In the genomic region with DNA sequence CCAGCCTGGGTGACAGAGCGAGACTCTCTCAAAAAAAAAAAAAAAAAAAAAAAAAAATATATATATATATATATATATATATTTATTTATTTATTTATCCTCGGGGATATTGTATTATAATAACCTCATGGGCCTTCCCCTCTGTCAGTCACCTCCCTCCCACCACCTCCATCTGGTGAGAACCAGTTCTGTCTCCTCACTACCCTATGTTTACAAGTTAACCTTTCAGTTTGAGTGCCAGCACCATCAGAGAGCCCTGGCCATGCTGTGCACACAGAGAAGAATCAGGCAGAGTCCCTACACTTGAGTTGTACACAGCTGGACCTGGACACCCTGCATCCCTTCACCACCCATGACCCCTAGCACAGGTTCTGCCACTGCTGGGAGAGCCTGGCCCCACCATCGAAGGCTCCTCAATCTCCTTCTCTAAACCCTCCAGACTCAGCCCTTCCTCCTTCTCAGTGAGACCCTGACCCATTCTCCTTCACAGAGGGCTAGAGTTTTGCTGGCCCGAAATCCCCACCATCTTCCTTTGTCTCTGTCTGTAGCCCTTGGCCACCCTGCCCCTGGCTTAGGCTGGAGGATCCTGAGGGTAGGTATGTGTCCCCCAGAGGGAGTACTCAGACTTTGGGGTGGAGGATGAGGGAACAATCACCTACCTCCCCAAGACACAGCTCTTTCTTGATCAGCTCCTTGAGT, we compare ENCODE assay signal across 1 cellular context.
TF ChIP-seq lines count a peak whose summit lies in the region.

No MANE protein-coding gene starts in this region.

TF ChIP-seq in IMR-90, 13 proteins besides CTCF, POLR2A, EP300 and RAD21:
- no peak for TF ChIP-seq BHLHE40 (IDR thresholded peaks at IDR 0.05; ENCODE audit: low read depth, low read length)
- no peak for TF ChIP-seq MAFK (IDR thresholded peaks at IDR 0.05; ENCODE audit: low read depth, low read length)
